8 cellular contexts compared by ENCODE assay signal in the genomic region with DNA sequence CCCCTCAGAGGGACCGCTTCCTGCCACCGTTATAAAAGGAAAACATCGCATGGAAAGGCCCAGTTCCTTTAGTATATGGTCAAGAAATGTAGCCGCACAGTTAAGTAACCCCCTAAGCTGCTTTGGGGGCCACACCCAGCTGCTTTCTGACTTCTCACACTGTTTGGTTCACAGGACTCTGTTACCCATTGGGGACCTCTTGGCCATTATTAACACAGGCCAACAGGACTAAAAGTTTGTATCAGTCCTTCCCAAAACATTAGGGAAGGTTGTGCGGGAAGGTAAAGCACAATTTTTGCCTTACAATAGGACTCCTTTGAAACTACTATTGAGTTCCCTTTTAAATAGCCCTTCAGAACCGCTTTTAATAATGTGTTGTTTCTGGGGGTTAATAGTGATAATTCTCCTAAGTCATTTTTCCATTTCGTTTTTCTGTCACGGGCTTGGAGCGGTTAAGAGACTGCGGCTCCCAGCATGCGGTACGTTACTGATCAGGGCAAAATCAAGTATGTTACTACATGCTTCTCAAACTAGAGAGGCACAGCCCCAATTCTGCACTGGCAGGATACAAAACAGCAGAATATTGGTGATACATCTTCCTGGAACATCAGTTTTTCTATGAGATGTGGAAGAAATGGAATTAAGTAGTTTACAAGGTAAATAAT. TPM values are rescaled to one million over a fixed set of nuclear protein-coding genes. Genes with fewer than 3 reads are reported as not detected.
A peak's percentile ranks its signal among the peaks of the same experiment; 100 is the strongest.
DNase-seq lines count a peak whose midpoint lies in the region; ATAC-seq, FAIRE-seq and TF ChIP-seq lines count a peak whose summit lies in the region.

No MANE protein-coding gene starts in this region.

- peak in 1 of 2 experiments; percentile 3 for DNase-seq in HAP-1 (ENCODE audit: low spot score in 2 of 2)
- no peak for DNase-seq in left lung
- no peak for DNase-seq in type B pancreatic cell (ENCODE audit: extremely low spot score, unreplicated experiment)
- no peak for DNase-seq in H4 (ENCODE audit: low spot score)
- no peak for DNase-seq in SHP77 (lab: John Stamatoyannopoulos, UW)
- no peak for DNase-seq in GM12891 (ENCODE audit: insufficient read length, low spot score)

- H3K36me3 ChIP-seq in HAP-1 (replicated peaks), result peaks cover 7% of the 10 kb centered on the region; the same call in 1 of the 2 replicates
- H3K36me3 ChIP-seq in left lung, result peaks cover 0 to 12% of the 10 kb centered on the region in 2 donors

- H3K27ac Mint-ChIP-seq in activated naive CD8-positive, alpha-beta T cell, result peak overlapping the region; percentile 98
- H3K27ac Mint-ChIP-seq in type B pancreatic cell, result peak overlapping the region; percentile 91

- in situ Hi-C loops in HAP-1 (cut with MboI; ENCODE audit: low sequenced_read_pairs), result no loop called here

- H3K27ac ChIP-seq in 22Rv1, result peak overlapping the region; percentile 71
- H3K27ac ChIP-seq in left lung, result peak overlapping the region; percentile 80 to 91

- H3K4me3 Mint-ChIP-seq in activated naive CD8-positive, alpha-beta T cell, result peak overlapping the region; percentile 94
- peak overlapping the region; percentile 97 for H3K4me3 Mint-ChIP-seq in type B pancreatic cell

- FAIRE-seq in GM12891 (lab: Jason Lieb, UNC), result no peak

- TF ChIP-seq CTCF in 22Rv1 (IDR thresholded peaks at IDR 0.05), result no peak
- TF ChIP-seq CTCF in left lung (IDR thresholded peaks at IDR 0.05), result no peak
- TF ChIP-seq CTCF in type B pancreatic cell (conservative IDR thresholded peaks at IDR 0.05), result no peak

- H3K27me3 ChIP-seq in HAP-1 (ENCODE audit: low read depth) (no peaks in the 10 kb centered on the region), left lung (no peaks in the 10 kb centered on the region)

- peak overlapping the region; percentile 48 for H3K4me3 ChIP-seq in HAP-1
- H3K4me3 ChIP-seq in left lung, result peak overlapping the region; percentile 75 to 80

- TF ChIP-seq POLR2A in GM12891 (IDR thresholded peaks at IDR 0.05; ENCODE audit: low read depth, low read length), result no peak

- ATAC-seq in left lung, result peak; percentile 1

- no peaks in the 10 kb centered on the region for H3K9me3 ChIP-seq in HAP-1
- no peaks in the 10 kb centered on the region for H3K9me3 ChIP-seq in left lung

- H3K4me1 ChIP-seq in HAP-1 (peaks cover 4% of the 10 kb centered on the region; the same call in 1 of the 2 replicates), left lung (peaks cover 0 to 7% of the 10 kb centered on the region in 2 donors)

- no peaks in the 10 kb centered on the region for H3K9me3 Mint-ChIP-seq in activated naive CD8-positive, alpha-beta T cell (ENCODE audit: low read depth)
- H3K9me3 Mint-ChIP-seq in type B pancreatic cell, result no peaks in the 10 kb centered on the region

- intact Hi-C loops in left lung (cut with DNase I), result no loop called here

- peaks cover 15% of the 10 kb centered on the region for H3K36me3 Mint-ChIP-seq in activated naive CD8-positive, alpha-beta T cell
- H3K36me3 Mint-ChIP-seq in type B pancreatic cell, result peaks cover 12% of the 10 kb centered on the region

- H3K27me3 Mint-ChIP-seq in activated naive CD8-positive, alpha-beta T cell, result no peaks in the 10 kb centered on the region
- H3K27me3 Mint-ChIP-seq in type B pancreatic cell, result no peaks in the 10 kb centered on the region

- peaks cover 17% of the 10 kb centered on the region for H3K4me1 Mint-ChIP-seq in activated naive CD8-positive, alpha-beta T cell (ENCODE audit: low read depth)
- H3K4me1 Mint-ChIP-seq in type B pancreatic cell (ENCODE audit: unreplicated experiment), result peaks cover 5% of the 10 kb centered on the region

TF ChIP-seq in GM12891, 5 proteins besides CTCF, POLR2A, EP300 and RAD21:
- no peak for TF ChIP-seq TAF1 (IDR thresholded peaks at IDR 0.05; ENCODE audit: low read depth, low read length)
- no peak for TF ChIP-seq POLR2AphosphoS5 (IDR thresholded peaks at IDR 0.05; ENCODE audit: low read depth, low read length)
- TF ChIP-seq SPI1 (IDR thresholded peaks at IDR 0.05; ENCODE audit: low read depth, low read length), result no peak
- no peak for TF ChIP-seq PAX5 (IDR thresholded peaks at IDR 0.05; ENCODE audit: insufficient read depth, low read length, severe bottlenecking)
- no peak for TF ChIP-seq POU2F2 (IDR thresholded peaks at IDR 0.05; ENCODE audit: low read depth, low read length)

RNA-seq across cellular contexts. Expression of gene RPP40, which starts 0.7 kb away (rescaled TPM):
- total RNA-seq in left lung, result 1 to 10 TPM; 5.3 to 5.5 TPM
- 5.6 and 9.2 TPM in 2 replicates for total RNA-seq in type B pancreatic cell (ENCODE audit: low replicate concordance)
- total RNA-seq in H4 (2014; rRNA removed; shearing (Covaris generic)), result 43.2 and 63.1 TPM in 2 replicates
- 6.8 TPM for polyA plus RNA-seq in GM12891 (2012; ENCODE audit: low read depth, missing spikeins)
